In the genomic region with DNA sequence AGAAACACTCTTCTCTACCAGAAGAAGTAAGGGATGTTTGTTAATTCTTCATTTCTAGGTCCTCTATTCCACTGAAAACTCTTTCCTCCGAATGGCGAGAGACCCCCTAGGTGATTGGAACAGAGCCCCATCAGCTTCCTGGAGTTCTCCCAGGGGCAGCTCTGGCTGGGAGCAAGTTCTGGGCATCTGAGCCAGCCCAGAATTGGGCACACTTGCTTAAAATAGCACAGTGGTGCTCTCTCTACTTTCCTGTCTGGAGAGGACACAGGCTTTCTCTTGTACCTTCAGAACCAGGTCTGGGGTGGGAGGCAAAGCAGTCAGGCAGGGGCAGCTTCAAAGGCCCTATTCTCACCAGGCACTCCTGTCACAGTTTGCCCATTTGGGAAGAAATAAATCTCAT, we compare ENCODE assay signal across 27 cellular contexts.
DNase-seq lines count a peak whose midpoint lies in the region; ATAC-seq, FAIRE-seq and TF ChIP-seq lines count a peak whose summit lies in the region.
"Had no signal": no experiment of that assay in that cellular context is flagged by ENCODE, and none has a peak within 500 bp of the region (broad histone marks: within the 10 kb centered on the region; RNA-seq: fewer than 3 reads in every experiment).

No MANE protein-coding gene starts in this region.

- H3K27ac ChIP-seq in K562 (ENCODE audit: extremely low read depth, low read depth, low read length), result no peak overlapping the region
- peak overlapping the region in 41 of 59 donors; percentile 1 to 68 (median 40) for H3K27ac ChIP-seq in dorsolateral prefrontal cortex
- H3K27ac ChIP-seq in substantia nigra (ENCODE audit: low read depth, low read length, poor library complexity, severe bottlenecking), result peak overlapping the region; percentile 55
- H3K27ac ChIP-seq: GM23248, HL-60, SJCRH30 had no signal

- TF ChIP-seq POLR2A in K562 (conservative IDR thresholded peaks at IDR 0.05), result no peak

- no peaks in the 10 kb centered on the region for H3K9me1 ChIP-seq in K562 (ENCODE audit: control insufficient read depth, insufficient read depth, low read length)

- H3K4me1 ChIP-seq in K562 (replicated peaks in 1 of 2; ENCODE audit: control insufficient read depth in 2 of 2, insufficient read depth in 2 of 2, low read length in 2 of 2), result peaks cover 0 to 11% of the 10 kb centered on the region in 2 experiments; a peak in 3 of 5 replicates
- H3K4me1 ChIP-seq: SJCRH30 had no signal

- no peak overlapping the region for H3K4me3 ChIP-seq in K562
- no peak overlapping the region for H3K4me3 ChIP-seq in dorsolateral prefrontal cortex
- H3K4me3 ChIP-seq: GM23248, SJCRH30 had no signal

- intact Hi-C loops in K562 (cut with micrococcal nuclease) (loop anchor here (5.0 kb wide), 2 partner anchors 133 to 153 kb away; no protein-coding TSS in a partner anchor), dorsolateral prefrontal cortex (cut with DNase I) (no loop called here), left cardiac atrium (cut with DNase I) (no loop called here)

- no peaks in the 10 kb centered on the region for H4K20me1 ChIP-seq in K562 (replicated peaks; ENCODE audit: control insufficient read depth, insufficient read depth, low read length)

- no peak for TF ChIP-seq EP300 in K562 (IDR thresholded peaks at IDR 0.05; ENCODE audit: low read length)

- peaks cover 8 to 39% of the 10 kb centered on the region in 2 experiments; a peak in 4 of 5 replicates for H3K27me3 ChIP-seq in K562 (ENCODE audit: control insufficient read depth in 2 of 2, insufficient read depth in 2 of 2, low read length in 2 of 2)
- no peaks in the 10 kb centered on the region for H3K27me3 ChIP-seq in dorsolateral prefrontal cortex
- H3K27me3 ChIP-seq: SJCRH30 had no signal

- no peaks in the 10 kb centered on the region for H3K36me3 ChIP-seq in K562 (ENCODE audit: control insufficient read depth, insufficient read depth, low read length)

- FAIRE-seq in K562 (lab: Jason Lieb, UNC) (no peak), GM19239 (lab: Jason Lieb, UNC) (no peak)
- FAIRE-seq: GM12891, RCC 7860 had no signal

- no peak overlapping the region for H3K9ac ChIP-seq in K562 (ENCODE audit: insufficient read depth in 1 of 2, low read depth in 2 of 2, low read length in 2 of 2)
- H3K9ac ChIP-seq: GM23248 had no signal

- ATAC-seq in K562 (peak; percentile 20), left cardiac atrium (peak; percentile 48 to 50), HG03097 (IDR thresholded peaks at IDR 0.05; ENCODE audit: low FRiP score, unreplicated experiment) (no peak), GM18498 (IDR thresholded peaks at IDR 0.05; ENCODE audit: unreplicated experiment) (no peak)
- ATAC-seq: SK-N-SH treated with all-trans-retinoic acid at 6 μM for 48 hours had no signal

- H3K9me3 ChIP-seq in K562 (replicated peaks; ENCODE audit: control insufficient read depth, insufficient read depth, low read depth, low read length), result no peaks in the 10 kb centered on the region
- H3K9me3 ChIP-seq: SJCRH30 had no signal

- TF ChIP-seq CTCF in K562 (IDR thresholded peaks at IDR 0.05 in 2 of 3, conservative IDR thresholded peaks at IDR 0.05 in 1 of 3; ENCODE audit: insufficient read depth in 2 of 3, low read depth in 1 of 3, low read length in 3 of 3), result no peak
- no peak for TF ChIP-seq CTCF in dorsolateral prefrontal cortex (IDR thresholded peaks at IDR 0.05 in 54 of 56, conservative IDR thresholded peaks at IDR 0.05 in 2 of 56; ENCODE audit: low read depth in 1 of 56, partially characterized antibody in 56 of 56)

- 7% methylated on average over 2 of the region's 2 CpGs for WGBS in K562 (ENCODE audit: insufficient coverage, low coverage, missing lambda C conversion rate)

- in situ Hi-C loops in K562 (cut with MboI), result no loop called here

- CTCF ChIA-PET in K562 (lab: Yijun Ruan, JAX; ENCODE audit: low intra/inter-chr PET ratio), result no interaction called here

- no peak for TF ChIP-seq RAD21 in K562 (CRISPR knock-in tag; conservative IDR thresholded peaks at IDR 0.05 in 1 of 2, IDR thresholded peaks at IDR 0.05 in 1 of 2)

- no peaks in the 10 kb centered on the region for H3K79me2 ChIP-seq in K562 (ENCODE audit: control insufficient read depth, insufficient read depth, low read length)

- no peak for DNase-seq in K562 (ENCODE audit: extremely low read depth in 1 of 4, low spot score in 3 of 4)
- DNase-seq in dorsolateral prefrontal cortex, result peak in 1 of 10 donors; percentile 25
- DNase-seq in left cardiac atrium, result no peak
- DNase-seq in substantia nigra (lab: John Stamatoyannopoulos, UW), result peak in 1 of 49 donors; percentile 42
- no peak for DNase-seq in GM19239 (ENCODE audit: insufficient read length, low spot score)
- DNase-seq: CD4-positive, alpha-beta memory T cell; COR-L47; DMS53; EL; GF-D8; H9; Karpas-422; NCI-H1092; NCI-H1417 treated with DMSO at 0.1 percent for 48 hours; NCI-H2081 treated with DMSO at 0.1 percent for 48 hours; NCI-H2171; NCI-H226; NCI-H510A; NCI-H69; SJCRH30 had no signal

- H3K4me2 ChIP-seq in K562 (ENCODE audit: insufficient read depth, low read length), result no peak overlapping the region

- no peak overlapping the region for H2AFZ ChIP-seq in K562 (ENCODE audit: low read depth, low read length)
- H2AFZ ChIP-seq: GM23248 had no signal

- POLR2A ChIA-PET in K562 (lab: Yijun Ruan, JAX), result interaction anchor here (0.7 to 1.2 kb wide), 2 partner anchors 47 to 340 kb away, joined by 3 to 5 read pairs; no protein-coding TSS in a partner anchor

- BruUV-seq in K562 (replicated peaks; lab: Mats Ljungman, UMichigan), result no TSS peak

TF ChIP-seq in K562, 482 proteins besides CTCF, POLR2A, EP300 and RAD21:
- no peak for TF ChIP-seq NFE2L1 (tag; IDR thresholded peaks at IDR 0.05; ENCODE audit: borderline replicate concordance, low read depth)
- TF ChIP-seq ZSCAN29 (IDR thresholded peaks at IDR 0.05), result no peak
- TF ChIP-seq NFRKB (IDR thresholded peaks at IDR 0.05; ENCODE audit: low read depth), result peak; percentile 20; the same call in 1 of the 2 replicates
- TF ChIP-seq GTF2F1 (IDR thresholded peaks at IDR 0.05; ENCODE audit: low read depth, low read length), result no peak
- TF ChIP-seq SETDB1 (IDR thresholded peaks at IDR 0.05; ENCODE audit: low read length), result no peak
- no peak for TF ChIP-seq ASH1L (IDR thresholded peaks at IDR 0.05; ENCODE audit: borderline replicate concordance, low read depth, partially characterized antibody)
- 0 out of 2 replicates have a peak, but pooled peaks have one; percentile 39 for TF ChIP-seq BACH1 (tag; IDR thresholded peaks at IDR 0.05)
- TF ChIP-seq DMBX1 (CRISPR knock-in tag; IDR thresholded peaks at IDR 0.05; ENCODE audit: borderline replicate concordance), result peak; percentile 8; the same call in 1 of the 2 replicates
- TF ChIP-seq GABPA (tag; conservative IDR thresholded peaks at IDR 0.05; ENCODE audit: low read depth), result 0 out of 2 replicates have a peak, but pooled peaks have one; percentile 9
- TF ChIP-seq ELF2 (CRISPR knock-in tag; IDR thresholded peaks at IDR 0.05), result no peak
- TF ChIP-seq, protein P1, sequence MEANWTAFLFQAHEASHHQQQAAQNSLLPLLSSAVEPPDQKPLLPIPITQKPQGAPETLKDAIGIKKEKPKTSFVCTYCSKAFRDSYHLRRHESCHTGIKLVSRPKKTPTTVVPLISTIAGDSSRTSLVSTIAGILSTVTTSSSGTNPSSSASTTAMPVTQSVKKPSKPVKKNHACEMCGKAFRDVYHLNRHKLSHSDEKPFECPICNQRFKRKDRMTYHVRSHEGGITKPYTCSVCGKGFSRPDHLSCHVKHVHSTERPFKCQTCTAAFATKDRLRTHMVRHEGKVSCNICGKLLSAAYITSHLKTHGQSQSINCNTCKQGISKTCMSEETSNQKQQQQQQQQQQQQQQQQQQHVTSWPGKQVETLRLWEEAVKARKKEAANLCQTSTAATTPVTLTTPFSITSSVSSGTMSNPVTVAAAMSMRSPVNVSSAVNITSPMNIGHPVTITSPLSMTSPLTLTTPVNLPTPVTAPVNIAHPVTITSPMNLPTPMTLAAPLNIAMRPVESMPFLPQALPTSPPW (CRISPR knock-in tag; IDR thresholded peaks at IDR 0.05), result 0 out of 2 replicates have a peak, but pooled peaks have one; percentile 17
- no peak for TF ChIP-seq ELF1 (tag; IDR thresholded peaks at IDR 0.05)

Comparison
In these comparisons a context has a peak if more than half of its experiments do, and no peak if none do; other contexts are left out.
1. ATAC-seq: peak in K562 (single experiment) and left cardiac atrium (2 of 2); none in HG03097 (single experiment) and GM18498 (single experiment).